17 cellular contexts compared by ENCODE assay signal in genomic region chr6:2257358-2257757, GRCh38.
"Had no signal": no experiment of that assay in that cellular context is flagged by ENCODE, and none has a peak within 500 bp of the region (broad histone marks: within the 10 kb centered on the region; RNA-seq: fewer than 3 reads in every experiment).

No MANE protein-coding gene starts in this region.

- DNase-seq: activated CD4-positive, alpha-beta T cell treated with anti-CD3 and anti-CD28 coated beads, Interleukin-2, amount 50 U/mL, for 1 hour; activated CD8-positive, alpha-beta memory T cell treated with anti-CD3 and anti-CD28 coated beads for 24 hours; activated gamma-delta T cell treated with Interleukin-2 at 50 U/mL for 16 hours; activated naive CD8-positive, alpha-beta T cell treated with anti-CD3 and anti-CD28 coated beads for 36 hours; anterior cingulate cortex; brain microvascular endothelial cell; effector CD8-positive, alpha-beta T cell; foreskin keratinocyte; nucleus accumbens; posterior cingulate gyrus; retina; stimulated activated CD4-positive, alpha-beta T cell treated with anti-CD3 and anti-CD28 coated beads, Interleukin-2, amount 100 ng/mL, for 48 hours; stimulated activated naive CD4-positive, alpha-beta T cell; T1000 had no signal

- H3K27ac ChIP-seq: brain microvascular endothelial cell, foreskin keratinocyte, tibial nerve had no signal

- ATAC-seq: foreskin keratinocyte; left lobe of liver; natural killer cell treated with Interleukin-12 subunit alpha and Interleukin-12 subunit beta and Interleukin-15 and Interleukin-18, amount 100 ng/mL, for 72 hours had no signal

- H3K4me1 ChIP-seq: foreskin keratinocyte, tibial nerve had no signal

- H3K4me3 ChIP-seq: tibial nerve had no signal

- H3K36me3 ChIP-seq: brain microvascular endothelial cell had no signal

- H3K27me3 ChIP-seq: brain microvascular endothelial cell, foreskin keratinocyte, tibial nerve had no signal
